Comparison of ENCODE assay signal across 8 cellular contexts in the genomic region with DNA sequence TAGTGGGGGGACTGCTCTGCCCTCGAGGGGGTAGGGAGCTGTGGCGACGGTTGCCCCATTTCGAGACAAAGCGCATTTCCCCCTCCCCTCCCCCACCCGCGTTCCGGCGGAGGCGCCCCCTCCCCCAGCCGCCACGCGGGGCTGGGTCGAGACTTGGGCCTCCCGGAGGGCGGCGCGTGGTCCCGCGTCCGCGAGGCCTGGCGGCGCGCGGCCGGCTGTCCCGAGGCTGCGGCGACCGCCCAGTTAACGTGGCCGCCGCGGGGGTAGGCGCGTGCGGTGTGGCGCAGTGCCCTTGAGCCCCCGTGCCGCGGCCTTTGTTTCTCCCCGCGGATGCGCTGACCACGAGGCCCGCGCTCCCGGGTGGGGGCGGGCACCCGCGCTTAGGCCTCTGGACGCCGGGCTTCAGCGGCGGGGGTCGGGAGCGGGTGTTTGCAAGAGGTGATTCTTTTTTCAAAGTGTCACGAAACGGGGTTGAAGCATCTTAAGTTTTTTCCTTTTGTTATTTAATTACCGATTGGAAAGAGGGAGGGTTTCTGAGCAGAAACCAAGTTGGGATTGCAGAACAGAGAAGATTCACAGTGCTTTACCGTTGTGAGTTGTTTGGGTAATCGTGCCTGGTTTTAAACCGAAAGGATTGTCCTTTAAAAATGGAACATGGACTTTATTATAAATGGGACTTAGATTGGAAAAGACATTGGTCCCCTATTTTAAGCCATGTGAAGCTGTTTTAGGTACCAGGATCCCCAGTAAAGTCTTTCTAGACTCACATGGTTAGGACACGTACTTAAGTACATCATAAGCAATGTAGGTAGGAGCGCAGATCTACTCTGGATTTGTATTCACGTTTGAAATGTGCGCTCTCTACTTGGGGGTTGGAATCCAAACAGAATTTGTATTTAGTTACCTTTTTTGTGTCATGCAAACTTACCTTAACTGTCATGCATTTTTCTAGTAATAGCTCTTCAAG. TPM values are rescaled to one million over a fixed set of nuclear protein-coding genes. Genes with fewer than 3 reads are reported as not detected.
DNase-seq lines count a peak whose midpoint lies in the region; ATAC-seq and TF ChIP-seq lines count a peak whose summit lies in the region.

No MANE protein-coding gene starts in this region.

- no peaks in the 10 kb centered on the region for H3K9me3 ChIP-seq in PC-3 (ENCODE audit: low read length)
- no peaks in the 10 kb centered on the region for H3K9me3 ChIP-seq in transverse colon

- H2AFZ ChIP-seq in PC-3 (ENCODE audit: low read length) = peak overlapping the region; percentile 55

- peaks cover 22% of the 10 kb centered on the region for H3K4me1 Mint-ChIP-seq in glutamatergic neuron (ENCODE audit: low read depth, unreplicated experiment)

- TSS peak; percentile 52 for BruUV-seq in PC-3 (replicated peaks; lab: Mats Ljungman, UMichigan)

- H3K4me1 ChIP-seq in PC-3 (ENCODE audit: insufficient read depth, low read length) = peaks cover 18% of the 10 kb centered on the region
- H3K4me1 ChIP-seq in transverse colon = peaks cover 19 to 40% (median 27%) of the 10 kb centered on the region in 4 donors

- ATAC-seq in PC-3 = peak; percentile 0; the same call in 1 of the 2 replicates
- peak; percentile 8 for ATAC-seq in omental fat pad (ENCODE audit: low FRiP score)

- peaks cover 75% of the 10 kb centered on the region for H4K20me1 ChIP-seq in PC-3 (ENCODE audit: low read length)

- H3K4me3 ChIP-seq in HFF-Myc (replicated peaks; ENCODE audit: low read depth, low read length) (peak overlapping the region; percentile 87), PC-3 (ENCODE audit: low read length) (peak overlapping the region; percentile 99), transverse colon (peak overlapping the region; percentile 78 to 98 (median 86))

- peaks cover 91% of the 10 kb centered on the region for H3K79me2 ChIP-seq in PC-3 (ENCODE audit: low read length)

- in situ Hi-C loops in transverse colon (cut with MboI; ENCODE audit: low pct_ligation_motif_present in 1 of 4, low pct_unique_long_range_greater_than_20kb in 1 of 4, low sequenced_read_pairs in 3 of 4) = no loop called here

- peaks cover 24% of the 10 kb centered on the region for H3K27me3 Mint-ChIP-seq in glutamatergic neuron (ENCODE audit: unreplicated experiment)

- H3K9ac ChIP-seq in PC-3 (ENCODE audit: low read length) = peak overlapping the region; percentile 96

- peak overlapping the region; percentile 97 for H3K4me2 ChIP-seq in PC-3 (ENCODE audit: low read length)

- no peaks in the 10 kb centered on the region for H3K9me2 ChIP-seq in PC-3 (replicated peaks; ENCODE audit: low read length)

- H3K27ac ChIP-seq in PC-3 (ENCODE audit: low read length) = peak overlapping the region; percentile 95
- peak overlapping the region; percentile 97 to 100 (median 99) for H3K27ac ChIP-seq in transverse colon

- intact Hi-C loops in PC-3 (cut with micrococcal nuclease) = loop anchor here (5.0 kb wide), 2 partner anchors 90 to 965 kb away; partner anchors contain the start of genes HOXA9 and SNX10
- intact Hi-C loops in transverse colon (cut with DNase I; ENCODE audit: low total_unique reads) = loop anchor here (10.0 kb wide), 1 partner anchor 162 kb away; no protein-coding TSS in a partner anchor

- H3K27me3 ChIP-seq in PC-3 (ENCODE audit: low read length) (no peaks in the 10 kb centered on the region), transverse colon (no peaks in the 10 kb centered on the region)

- CTCF ChIA-PET in PC-3 (lab: Charles Lee) = no interaction called here

- peak; percentile 86 for DNase-seq in DMS53 (lab: John Stamatoyannopoulos, UW)
- DNase-seq in HFF-Myc (ENCODE audit: extremely low read depth, low read depth) = no peak
- DNase-seq in PC-3 = peak; percentile 41
- DNase-seq in activated naive CD4-positive, alpha-beta T cell treated with Interleukin-2 at 50 U/mL for 16 hours = peak; percentile 68
- peak; percentile 52 for DNase-seq in glutamatergic neuron
- DNase-seq in omental fat pad (ENCODE audit: low spot score) = no peak
- peak; percentile 53 for DNase-seq in transverse colon
- DNase-seq in EL = no peak

- peaks cover 15% of the 10 kb centered on the region for H3K36me3 Mint-ChIP-seq in glutamatergic neuron (ENCODE audit: unreplicated experiment)

- peak overlapping the region; percentile 88 for H3K27ac Mint-ChIP-seq in glutamatergic neuron (ENCODE audit: unreplicated experiment)

- TF ChIP-seq CTCF in HFF-Myc (IDR thresholded peaks at IDR 0.05; ENCODE audit: low read depth, low read length, missing control alignments) (no peak), PC-3 (conservative IDR thresholded peaks at IDR 0.05; ENCODE audit: low read depth, low read length) (no peak), glutamatergic neuron (IDR thresholded peaks at IDR 0.05; ENCODE audit: partially characterized antibody, unreplicated experiment) (no peak), omental fat pad (IDR thresholded peaks at IDR 0.05) (no peak), transverse colon (IDR thresholded peaks at IDR 0.05) (no peak)

- WGBS in transverse colon (ENCODE audit: low coverage in 1 of 2), 2 donors = 1 to 2% methylated on average over 14 to 66 of the region's 68 CpGs

- H3K9me3 Mint-ChIP-seq in glutamatergic neuron (ENCODE audit: unreplicated experiment) = peaks cover 29% of the 10 kb centered on the region

- TF ChIP-seq EP300 in transverse colon (IDR thresholded peaks at IDR 0.05; ENCODE audit: low read depth) = no peak

- H3K36me3 ChIP-seq in PC-3 (ENCODE audit: low read depth, low read length) (peaks cover 53% of the 10 kb centered on the region), transverse colon (peaks cover 0 to 14% (median under 1%) of the 10 kb centered on the region in 4 donors)

- POLR2A ChIA-PET in PC-3 (lab: Charles Lee; ENCODE audit: unreplicated experiment) = interaction anchor here (0.6 to 0.9 kb wide), 3 partner anchors 46 to 1214 kb away, joined by 4 read pairs; no protein-coding TSS in a partner anchor

- no peak for TF ChIP-seq POLR2A in transverse colon (IDR thresholded peaks at IDR 0.05)

- H3K4me3 Mint-ChIP-seq in glutamatergic neuron (ENCODE audit: unreplicated experiment) = peak overlapping the region; percentile 93

- H3F3A ChIP-seq in PC-3 (ENCODE audit: low read length, unreplicated experiment) = peaks cover 4% of the 10 kb centered on the region

RNA-seq across cellular contexts. Expression of gene CBX3, which starts 0.8 kb away (rescaled TPM):
- total RNA-seq in PC-3 (2014; rRNA removed) (126 and 132 TPM in 2 replicates), glutamatergic neuron (ENCODE audit: unreplicated experiment) (191 TPM), omental fat pad (100 to 1,000 TPM in 1 of 4 donors, 10 to 100 TPM in 3; 60.1 to 111 (median 87.4) TPM), transverse colon (100 to 1,000 TPM in 1 of 4 donors, 10 to 100 TPM in 3; 48.2 to 107 (median 60.3) TPM)

RNA-seq across cellular contexts. Expression of gene HNRNPA2B1, which starts 1.8 kb away (rescaled TPM):
- total RNA-seq in PC-3 (2014; rRNA removed) (304 and 457 TPM in 2 replicates), glutamatergic neuron (ENCODE audit: unreplicated experiment) (685 TPM), omental fat pad (100 to 1,000 TPM; 206 to 296 (median 285) TPM), transverse colon (100 to 1,000 TPM; 123 to 362 (median 208) TPM)

RNA-seq across cellular contexts. Expression of gene NFE2L3, which starts 50.3 kb away (rescaled TPM):
- total RNA-seq in PC-3 (2014; rRNA removed) (40.0 and 45.2 TPM in 2 replicates), glutamatergic neuron (ENCODE audit: unreplicated experiment) (42.1 TPM), omental fat pad (10 to 100 TPM in 1 of 4 donors, 1 to 10 TPM in 3; 3.9 to 12.1 (median 5.3) TPM), transverse colon (10 to 100 TPM in 1 of 4 donors, 1 to 10 TPM in 3; 1.4 to 11.4 (median 6.6) TPM)

Comparison
In these comparisons a context has a peak if more than half of its experiments do, and no peak if none do; other contexts are left out.
1. DNase-seq: peak in DMS53 (single experiment), PC-3 (single experiment), activated naive CD4-positive, alpha-beta T cell treated with Interleukin-2 at 50 U/mL for 16 hours (single experiment), glutamatergic neuron (single experiment) and transverse colon (single experiment); none in HFF-Myc (single experiment), omental fat pad (single experiment) and EL (single experiment).
2. Peak in every context shown above with its lines, with median percentiles within 50 percentile points of each other: H3K4me3 ChIP-seq.